In the genomic region with DNA sequence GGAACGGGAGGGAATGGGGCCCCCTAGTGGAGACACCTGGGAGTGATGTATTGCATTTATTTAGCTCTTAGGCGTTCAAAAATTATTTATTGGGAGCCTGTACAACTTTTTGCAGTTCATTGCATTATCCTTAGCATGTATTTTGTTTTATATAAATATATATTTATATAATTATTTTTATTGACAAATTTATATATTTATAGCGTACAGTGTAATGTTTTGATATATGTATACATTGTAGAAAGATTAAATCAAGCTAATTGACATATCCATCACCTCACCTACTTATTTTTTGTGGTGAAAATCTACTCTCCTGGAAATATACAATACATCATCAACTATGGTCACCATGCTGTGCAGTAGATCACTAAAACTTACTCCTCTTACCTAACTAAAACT, we compare ENCODE assay signal across 8 cellular contexts. TPM values are rescaled to one million over a fixed set of nuclear protein-coding genes. Genes with fewer than 3 reads are reported as not detected.
DNase-seq lines count a peak whose midpoint lies in the region; ATAC-seq, FAIRE-seq and TF ChIP-seq lines count a peak whose summit lies in the region.

No MANE protein-coding gene starts in this region.

- no peak for ATAC-seq in K562

- peaks cover 4% of the 10 kb centered on the region for H3K9me3 ChIP-seq in K562 (replicated peaks; ENCODE audit: control insufficient read depth, insufficient read depth, low read depth, low read length)
- H3K9me3 ChIP-seq in mesodermal cell (ENCODE audit: control insufficient read depth, low read length), result peaks cover 11% of the 10 kb centered on the region

- no peak; a peak in 1 of 4 replicates for TF ChIP-seq RAD21 in K562 (CRISPR knock-in tag; conservative IDR thresholded peaks at IDR 0.05 in 1 of 2, IDR thresholded peaks at IDR 0.05 in 1 of 2)

- in situ Hi-C loops in K562 (cut with MboI), result no loop called here

- peak overlapping the region; percentile 90 for H3K4me2 ChIP-seq in K562 (ENCODE audit: insufficient read depth, low read length)

- H3K9ac ChIP-seq in K562 (ENCODE audit: insufficient read depth in 1 of 2, low read depth in 2 of 2, low read length in 2 of 2), result peak overlapping the region in 1 of 2 experiments; percentile 83; a peak in 2 of 4 replicates

- peak in 2 of 3 experiments; percentile 67 to 91; a peak in 4 of 6 replicates for TF ChIP-seq CTCF in K562 (IDR thresholded peaks at IDR 0.05 in 2 of 3, conservative IDR thresholded peaks at IDR 0.05 in 1 of 3; ENCODE audit: insufficient read depth in 2 of 3, low read depth in 1 of 3, low read length in 3 of 3)

- DNase-seq in stimulated activated CD8-positive, alpha-beta memory T cell treated with anti-CD3 and anti-CD28 coated beads, Interleukin-15, amount 100 ng/mL, for 1 hour (ENCODE audit: low read depth), result peak; percentile 52
- no peak for DNase-seq in stimulated activated CD8-positive, alpha-beta memory T cell treated with anti-CD3 and anti-CD28 coated beads, Interleukin-4, amount 100 ng/mL, for 48 hours
- DNase-seq in K562 (ENCODE audit: extremely low read depth in 1 of 4, low spot score in 3 of 4) (no peak), NCI-H446 (lab: John Stamatoyannopoulos, UW) (no peak), HK-2 (ENCODE audit: unreplicated experiment) (no peak), dermis blood vessel endothelial cell (no peak), NOMO-1 treated with DMSO at 0.1 percent for 48 hours (lab: John Stamatoyannopoulos, UW; ENCODE audit: unreplicated experiment) (no peak)

- H3K27me3 ChIP-seq in K562 (ENCODE audit: control insufficient read depth in 2 of 2, insufficient read depth in 2 of 2, low read length in 2 of 2), result no peaks in the 10 kb centered on the region

- H3K9me1 ChIP-seq in K562 (ENCODE audit: control insufficient read depth, insufficient read depth, low read length), result no peaks in the 10 kb centered on the region

- POLR2A ChIA-PET in K562 (lab: Yijun Ruan, JAX), result interaction anchor here (0.6 to 1.9 kb wide), 11 partner anchors 9 to 348 kb away, joined by 3 to 16 read pairs (median 4); a partner anchor contains a TSS

- no peaks in the 10 kb centered on the region for H3K36me3 ChIP-seq in K562 (ENCODE audit: control insufficient read depth, insufficient read depth, low read length)
- peaks cover 1% of the 10 kb centered on the region for H3K36me3 ChIP-seq in mesodermal cell (ENCODE audit: control insufficient read depth, insufficient read depth, low read length)

- no peaks in the 10 kb centered on the region for H4K20me1 ChIP-seq in K562 (replicated peaks; ENCODE audit: control insufficient read depth, insufficient read depth, low read length)

- H3K4me3 ChIP-seq in K562 (peak overlapping the region; percentile 56), mesodermal cell (ENCODE audit: extremely low read depth, insufficient read depth, low read length, poor library complexity, severe bottlenecking) (peak overlapping the region; percentile 88)

- intact Hi-C loops in K562 (cut with micrococcal nuclease), result loop anchor here (2.0 to 10.0 kb wide), 6 partner anchors 39 to 499 kb away; a partner anchor contains a TSS

- no TSS peak for BruUV-seq in K562 (replicated peaks; lab: Mats Ljungman, UMichigan)

- no peak for TF ChIP-seq POLR2A in K562 (conservative IDR thresholded peaks at IDR 0.05)

- peaks cover 19% of the 10 kb centered on the region for H3K79me2 ChIP-seq in K562 (ENCODE audit: control insufficient read depth, insufficient read depth, low read length)

- 28% methylated on average over 3 of the region's 3 CpGs for WGBS in K562 (ENCODE audit: insufficient coverage, low coverage, missing lambda C conversion rate)
- WGBS in mesodermal cell (ENCODE audit: insufficient coverage in 2 of 2), 2 experiments, result 13% methylated on average over 1 of the region's 3 CpGs; no CpG with 5 or more reads in 1 of the 2 experiments

- TF ChIP-seq EP300 in K562 (IDR thresholded peaks at IDR 0.05; ENCODE audit: low read length), result peak; percentile 38; the same call in 1 of the 2 replicates

- H2AFZ ChIP-seq in K562 (ENCODE audit: low read depth, low read length), result peak overlapping the region; percentile 97

- peaks cover 17 to 20% of the 10 kb centered on the region in 2 experiments for H3K4me1 ChIP-seq in K562 (replicated peaks in 1 of 2; ENCODE audit: control insufficient read depth in 2 of 2, insufficient read depth in 2 of 2, low read length in 2 of 2)
- H3K4me1 ChIP-seq in mesodermal cell (ENCODE audit: control insufficient read depth, insufficient read depth, low read length, poor library complexity, severe bottlenecking), result peaks cover 8% of the 10 kb centered on the region

- CTCF ChIA-PET in K562 (lab: Yijun Ruan, JAX; ENCODE audit: low intra/inter-chr PET ratio), result interaction anchor here (1.1 kb wide), 1 partner anchor 49 kb away, joined by 3 read pairs; no protein-coding TSS in a partner anchor

- no peak for FAIRE-seq in K562 (lab: Jason Lieb, UNC)

- H3K27ac ChIP-seq in K562 (ENCODE audit: extremely low read depth, low read depth, low read length) (peak overlapping the region; percentile 87; the same call in 2 of the 3 replicates), mesodermal cell (ENCODE audit: low read depth, low read length, severe bottlenecking) (peak overlapping the region; percentile 85)

TF ChIP-seq in K562, 482 proteins besides CTCF, POLR2A, EP300 and RAD21 (continues in another document):
- no peak for TF ChIP-seq FOXK2 (conservative IDR thresholded peaks at IDR 0.05 in 1 of 2, IDR thresholded peaks at IDR 0.05 in 1 of 2; ENCODE audit: low read depth in 2 of 2)
- peak; percentile 21; the same call in 1 of the 2 replicates for TF ChIP-seq NCOR1 (IDR thresholded peaks at IDR 0.05)
- TF ChIP-seq ZEB2 (IDR thresholded peaks at IDR 0.05), result 0 out of 2 replicates have a peak, but pooled peaks have one; percentile 11
- TF ChIP-seq TEAD1 (CRISPR knock-in tag; IDR thresholded peaks at IDR 0.05), result 0 out of 4 replicates have a peak, but pooled peaks of 1 of the 2 experiments have one; percentile 47
- no peak for TF ChIP-seq NR2C2 (CRISPR knock-in tag; IDR thresholded peaks at IDR 0.05)
- TF ChIP-seq NR2C2 (tag; IDR thresholded peaks at IDR 0.05), result peak; percentile 8; the same call in 1 of the 2 replicates
- TF ChIP-seq KDM1A (IDR thresholded peaks at IDR 0.05), result peak in 1 of 2 experiments; percentile 84; a peak in 1 of 4 replicates
- peak; percentile 53 for TF ChIP-seq HDAC3 (IDR thresholded peaks at IDR 0.05; ENCODE audit: borderline replicate concordance, partially characterized antibody)
- TF ChIP-seq HMG20A (CRISPR knock-in tag; conservative IDR thresholded peaks at IDR 0.05), result no peak
- peak; percentile 80 for TF ChIP-seq ADNP (tag; IDR thresholded peaks at IDR 0.05)

RNA-seq across cellular contexts. Expression of a gene that starts 1.0 kb away (rescaled TPM):
- total RNA-seq in K562 (2011; cell fraction: chromatin; rRNA removed; ENCODE audit: low replicate concordance), result 14.1 and 21.0 TPM in 2 replicates
- total RNA-seq in K562 (2011; cell fraction: nucleolus; rRNA removed), result 9.3 and 10.0 TPM in 2 replicates
- total RNA-seq in K562 (2011; cell fraction: nucleoplasm; rRNA removed), result 16.4 and 25.4 TPM in 2 replicates
- total RNA-seq in K562 (2014; rRNA removed) (7.4 and 8.6 TPM in 2 replicates), K562 (2014; rRNA removed; fragmentation: Illumina TruSeq; extraction: Trizol) (11.6 and 15.0 TPM in 2 replicates), K562 (2015; rRNA removed; fragmentation: Illumina TruSeq; extraction: Trizol) (10.0 and 13.4 TPM in 2 replicates), K562 (2021) (8.6 and 8.7 TPM in 2 replicates), dermis blood vessel endothelial cell (9.7 and 10.6 TPM in 2 replicates)
- polyA plus RNA-seq in K562 (2011; rRNA removed) (9.2 and 11.4 TPM in 2 replicates), K562 (2014; fragmentation: Illumina TruSeq; extraction: Trizol) (12.5 and 15.7 TPM in 2 replicates), K562 (2014; fragmentation: Nextera tagmentation; extraction: Ambion mirVana) (1 to 10 TPM; 2.1 to 2.3 TPM), K562 (2014; rRNA removed) (11.7 and 15.7 TPM in 2 replicates)
- polyA plus RNA-seq in K562 (2011; cell fraction: cytosol; rRNA removed), result 7.1 and 7.7 TPM in 2 replicates
- polyA plus RNA-seq in K562 (2011; cell fraction: nucleus; rRNA removed), result 11.8 and 16.3 TPM in 2 replicates
- 9.1 and 15.2 TPM in 2 replicates for polyA plus RNA-seq in K562 (2012)
- 6.5 TPM in 2 replicates for polyA minus RNA-seq in K562 (2011; rRNA and poly(A)+ RNA removed)
- 3.3 and 3.4 TPM in 2 replicates for polyA minus RNA-seq in K562 (2011; cell fraction: cytosol; rRNA and poly(A)+ RNA removed)
- 7.8 and 8.2 TPM in 2 replicates for polyA minus RNA-seq in K562 (2011; cell fraction: nucleus; rRNA and poly(A)+ RNA removed)
- polyA plus RNA-seq in mesodermal cell (2013, experiment 1 of 2), result 10.1 TPM
- polyA plus RNA-seq in mesodermal cell (2013, experiment 2 of 2), result 9.2 TPM

RNA-seq across cellular contexts. Expression of a gene that starts 39.8 kb away (rescaled TPM):
- total RNA-seq in K562 (2011; cell fraction: chromatin; rRNA removed; ENCODE audit: low replicate concordance), result 19.4 and 35.8 TPM in 2 replicates
- total RNA-seq in K562 (2011; cell fraction: nucleolus; rRNA removed), result 26.6 and 26.8 TPM in 2 replicates
- 28.4 and 33.0 TPM in 2 replicates for total RNA-seq in K562 (2011; cell fraction: nucleoplasm; rRNA removed)
- total RNA-seq in K562 (2014; rRNA removed) (199 and 235 TPM in 2 replicates), K562 (2014; rRNA removed; fragmentation: Illumina TruSeq; extraction: Trizol) (167 and 196 TPM in 2 replicates), K562 (2015; rRNA removed; fragmentation: Illumina TruSeq; extraction: Trizol) (159 and 162 TPM in 2 replicates), K562 (2021) (137 and 146 TPM in 2 replicates), dermis blood vessel endothelial cell (72.8 and 75.2 TPM in 2 replicates)
- polyA plus RNA-seq in K562 (2011; rRNA removed) (47.0 and 79.2 TPM in 2 replicates), K562 (2014; fragmentation: Illumina TruSeq; extraction: Trizol) (157 and 177 TPM in 2 replicates), K562 (2014; fragmentation: Nextera tagmentation; extraction: Ambion mirVana) (10 to 100 TPM; 19.4 to 23.4 TPM), K562 (2014; rRNA removed) (214 TPM in 2 replicates)
- polyA plus RNA-seq in K562 (2011; cell fraction: cytosol; rRNA removed), result 31.3 and 35.5 TPM in 2 replicates
- 23.3 and 29.9 TPM in 2 replicates for polyA plus RNA-seq in K562 (2011; cell fraction: nucleus; rRNA removed)
- 125 and 138 TPM in 2 replicates for polyA plus RNA-seq in K562 (2012)
- 22.9 and 25.8 TPM in 2 replicates for polyA minus RNA-seq in K562 (2011; rRNA and poly(A)+ RNA removed)
- polyA minus RNA-seq in K562 (2011; cell fraction: cytosol; rRNA and poly(A)+ RNA removed), result 20.5 and 24.8 TPM in 2 replicates
- polyA minus RNA-seq in K562 (2011; cell fraction: nucleus; rRNA and poly(A)+ RNA removed), result 17.0 and 21.9 TPM in 2 replicates
- 76.9 TPM for polyA plus RNA-seq in mesodermal cell (2013, experiment 1 of 2)
- polyA plus RNA-seq in mesodermal cell (2013, experiment 2 of 2), result 93.0 TPM
